ENCODE assay signal across 9 cellular contexts in the genomic region with DNA sequence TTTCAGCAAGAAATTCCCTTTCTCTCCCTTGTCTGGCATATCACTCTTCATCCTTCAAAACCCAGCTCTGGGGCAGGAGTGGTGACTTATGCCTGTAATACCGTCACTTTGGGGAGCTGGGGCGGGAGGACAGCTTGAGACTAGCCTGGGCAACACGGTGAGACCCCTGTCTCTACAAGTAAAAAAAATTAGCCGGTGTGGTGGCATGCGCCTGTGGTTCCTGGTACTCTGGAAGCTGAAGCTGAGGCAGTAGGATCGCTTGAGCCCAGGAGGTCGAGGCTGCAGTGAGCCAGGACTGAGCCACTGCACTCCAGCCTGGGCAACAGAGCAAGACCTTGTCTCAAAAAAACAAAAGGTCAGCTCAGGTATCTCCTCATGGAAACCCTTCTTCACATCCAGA. TPM values are rescaled to one million over a fixed set of nuclear protein-coding genes. Genes with fewer than 3 reads are reported as not detected.
DNase-seq lines count a peak whose midpoint lies in the region; ATAC-seq and TF ChIP-seq lines count a peak whose summit lies in the region.
"Had no signal": no experiment of that assay in that cellular context is flagged by ENCODE, and none has a peak within 500 bp of the region (broad histone marks: within the 10 kb centered on the region; RNA-seq: fewer than 3 reads in every experiment).

No MANE protein-coding gene starts in this region.

- no peak for TF ChIP-seq CTCF in A673 (conservative IDR thresholded peaks at IDR 0.05; ENCODE audit: low read depth, low read length)
- no peak for TF ChIP-seq CTCF in breast epithelium (IDR thresholded peaks at IDR 0.05)

- no peak for DNase-seq in A673 (ENCODE audit: low spot score)
- peak in 1 of 2 donors; percentile 15 for DNase-seq in breast epithelium (ENCODE audit: low spot score in 2 of 2)
- DNase-seq in NCI-H524 treated with DMSO at 0.1 percent for 48 hours (lab: John Stamatoyannopoulos, UW): no peak
- no peak for DNase-seq in GOT3 (lab: John Stamatoyannopoulos, UW)
- no peak for DNase-seq in DMS153 (lab: John Stamatoyannopoulos, UW)
- DNase-seq: retina had no signal

- POLR2A ChIA-PET in A673 (lab: Charles Lee; ENCODE audit: low non-redundant PET): interaction anchor here (0.6 kb wide), 1 partner anchor 146 kb away, joined by 3 read pairs; no protein-coding TSS in a partner anchor

- H3K9ac ChIP-seq in HUES6 (ENCODE audit: low read length): peak overlapping the region; percentile 96
- peak overlapping the region; percentile 95 for H3K9ac ChIP-seq in mucosa of stomach (ENCODE audit: low read length)

- H3K36me3 ChIP-seq in A673 (ENCODE audit: insufficient read depth, low read length, poor library complexity, severe bottlenecking) (peaks cover 35% of the 10 kb centered on the region), HUES6 (ENCODE audit: control insufficient read depth, insufficient read depth, low read length) (peaks cover 46% of the 10 kb centered on the region), breast epithelium (no peaks in the 10 kb centered on the region), mucosa of stomach (ENCODE audit: control insufficient read depth, insufficient read depth, low read length) (peaks cover 6% of the 10 kb centered on the region)

- intact Hi-C loops in A673 (cut with micrococcal nuclease; ENCODE audit: unreplicated experiment): loop anchor here (5.0 kb wide), 1 partner anchor 115 kb away; a partner anchor contains a TSS
- intact Hi-C loops in breast epithelium (cut with DNase I; ENCODE audit: low total_unique reads): no loop called here

- H3K9me3 ChIP-seq in A673 (ENCODE audit: low read depth, low read length, poor library complexity, severe bottlenecking) (no peaks in the 10 kb centered on the region), HUES6 (ENCODE audit: control insufficient read depth, insufficient read depth, low read depth, low read length) (no peaks in the 10 kb centered on the region), breast epithelium (no peaks in the 10 kb centered on the region), mucosa of stomach (ENCODE audit: control insufficient read depth, low read length) (no peaks in the 10 kb centered on the region)

- H3K27ac ChIP-seq in A673 (ENCODE audit: low read depth, low read length, poor library complexity, severe bottlenecking) (peak overlapping the region; percentile 93), HUES6 (ENCODE audit: low read depth, low read length) (no peak overlapping the region), breast epithelium (no peak overlapping the region)

- CTCF ChIA-PET in A673 (lab: Charles Lee): interaction anchor here (1.9 kb wide), 1 partner anchor 10 kb away, joined by 7 read pairs; no protein-coding TSS in a partner anchor

- BruUV-seq in A673 (replicated peaks; lab: Mats Ljungman, UMichigan): no TSS peak

- no peak for TF ChIP-seq POLR2A in breast epithelium (IDR thresholded peaks at IDR 0.05)

- ATAC-seq in HG03039 (IDR thresholded peaks at IDR 0.05; ENCODE audit: unreplicated experiment): no peak

- H3K4me3 ChIP-seq in A673 (ENCODE audit: low read depth, low read length, poor library complexity, severe bottlenecking) (peak overlapping the region; percentile 91), HUES6 (ENCODE audit: low read depth, low read length) (peak overlapping the region; percentile 90), breast epithelium (peak overlapping the region; percentile 95 to 100 (median 95)), mucosa of stomach (ENCODE audit: low read length) (peak overlapping the region; percentile 80)

- H3K27me3 ChIP-seq in A673 (replicated peaks; ENCODE audit: insufficient read depth, low read depth, low read length, poor library complexity) (no peaks in the 10 kb centered on the region), HUES6 (ENCODE audit: control insufficient read depth, insufficient read depth, low read length) (no peaks in the 10 kb centered on the region), breast epithelium (no peaks in the 10 kb centered on the region), mucosa of stomach (ENCODE audit: control insufficient read depth, insufficient read depth, low read length) (no peaks in the 10 kb centered on the region)

- H3K4me1 ChIP-seq in A673 (ENCODE audit: insufficient read depth, low read length, poor library complexity, severe bottlenecking) (peaks cover 9% of the 10 kb centered on the region), HUES6 (ENCODE audit: control insufficient read depth, insufficient read depth, low read length) (no peaks in the 10 kb centered on the region), breast epithelium (peaks cover 0 to 23% of the 10 kb centered on the region in 2 donors), mucosa of stomach (ENCODE audit: control insufficient read depth, insufficient read depth, low read length) (peaks cover 24% of the 10 kb centered on the region)

RNA-seq across cellular contexts. Expression of a gene that starts 1.4 kb away (rescaled TPM):
- total RNA-seq in A673 (2021) (33.1 and 35.0 TPM in 2 replicates), breast epithelium (10 to 100 TPM; 10.7 to 23.9 (median 21.5) TPM)

RNA-seq across cellular contexts. Expression of a gene that starts 15.0 kb away (rescaled TPM):
- total RNA-seq in A673 (2021) (52.9 and 57.2 TPM in 2 replicates), breast epithelium (10 to 100 TPM in 2 of 3 donors, 1 to 10 TPM in 1; 5.2 to 14.4 (median 11.7) TPM)
